In the genomic region with DNA sequence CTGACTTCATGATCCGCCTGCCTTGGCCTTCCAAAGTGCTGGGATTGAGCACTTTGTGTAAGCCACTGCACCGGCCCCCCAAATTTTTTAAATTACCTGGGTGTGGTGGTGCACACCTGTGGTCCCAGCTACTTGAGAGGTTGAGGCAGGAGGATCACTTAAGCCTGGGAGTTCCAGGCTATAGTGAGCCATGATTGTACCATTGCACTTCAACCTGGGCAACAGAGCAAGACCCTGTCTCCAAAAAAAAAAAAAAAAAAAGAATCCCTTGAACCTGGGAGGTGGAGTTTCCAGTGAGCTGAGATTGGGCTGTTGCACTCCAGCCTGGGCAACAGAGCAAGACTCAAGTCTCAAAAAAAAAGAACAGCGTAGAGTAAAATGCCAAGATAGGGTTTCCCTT, we compare ENCODE assay signal across 1 cellular context.
TF ChIP-seq lines count a peak whose summit lies in the region.

No MANE protein-coding gene starts in this region.

TF ChIP-seq in HepG2, 621 proteins besides CTCF, POLR2A, EP300 and RAD21:
- no peak for TF ChIP-seq ZNF782 (CRISPR knock-in tag; IDR thresholded peaks at IDR 0.05; ENCODE audit: borderline replicate concordance)
- TF ChIP-seq ATF7-NPFF (CRISPR knock-in tag; IDR thresholded peaks at IDR 0.05; ENCODE audit: low read depth): no peak
- peak; percentile 60; the same call in 1 of the 2 replicates for TF ChIP-seq ZNF121 (CRISPR knock-in tag; IDR thresholded peaks at IDR 0.05)
